ENCODE assay signal across 8 cellular contexts in the genomic region with DNA sequence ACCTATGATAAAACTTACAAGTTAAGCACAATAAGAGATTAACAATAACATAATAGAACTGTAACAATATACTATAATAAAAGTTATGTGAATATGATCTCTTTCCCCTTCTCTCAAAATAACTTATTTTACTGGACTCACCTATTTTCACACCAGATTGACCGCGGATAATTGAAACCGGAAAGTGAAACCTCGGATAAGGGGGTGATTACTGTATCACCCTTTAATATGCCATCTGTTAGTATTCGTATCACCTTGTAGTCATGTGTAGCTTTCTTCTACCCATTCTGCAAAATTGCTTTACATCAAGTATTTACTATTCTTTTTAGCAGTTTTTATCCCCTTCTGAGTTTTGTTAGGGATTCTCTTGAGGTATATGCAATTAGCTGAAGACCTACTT. TPM values are rescaled to one million over a fixed set of nuclear protein-coding genes. Genes with fewer than 3 reads are reported as not detected.
DNase-seq lines count a peak whose midpoint lies in the region; ATAC-seq and TF ChIP-seq lines count a peak whose summit lies in the region.

No MANE protein-coding gene starts in this region.

- no peaks in the 10 kb centered on the region for H3K9me3 ChIP-seq in Panc1 (ENCODE audit: control insufficient read depth, insufficient read depth, low read depth, low read length)

- no peak overlapping the region for H3K9ac ChIP-seq in rectal smooth muscle tissue (ENCODE audit: low read length)

- in situ Hi-C loops in Panc1 (cut with HindIII; ENCODE audit: low pct_unique_long_range_greater_than_20kb, low sequenced_read_pairs) = no loop called here

- CTCF ChIA-PET in Panc1 (lab: Charles Lee) = no interaction called here

- H3K27me3 ChIP-seq in Panc1 (ENCODE audit: control insufficient read depth, insufficient read depth, low read length) (no peaks in the 10 kb centered on the region), rectal smooth muscle tissue (ENCODE audit: control insufficient read depth, insufficient read depth, low read length) (no peaks in the 10 kb centered on the region)

- intact Hi-C loops in Panc1 (cut with micrococcal nuclease; ENCODE audit: unreplicated experiment) = no loop called here

- no peaks in the 10 kb centered on the region; the same call in 1 of the 2 replicates for H3K36me3 ChIP-seq in Panc1 (ENCODE audit: control insufficient read depth, insufficient read depth, low read length)
- peaks cover 2% of the 10 kb centered on the region for H3K36me3 ChIP-seq in rectal smooth muscle tissue (ENCODE audit: control insufficient read depth, insufficient read depth, low read length)

- DNase-seq in GM12865 (ENCODE audit: low read depth) (no peak), Panc1 (ENCODE audit: low read depth, low spot score) (no peak), epithelial cell of esophagus (ENCODE audit: low read depth) (no peak), pons (ENCODE audit: low spot score) (no peak), NCI-H1048 (lab: John Stamatoyannopoulos, UW) (no peak)

- no peak for TF ChIP-seq CTCF in GM12865 (IDR thresholded peaks at IDR 0.05; ENCODE audit: insufficient read depth, low read depth, low read length, missing control alignments)
- no peak for TF ChIP-seq CTCF in Panc1 (IDR thresholded peaks at IDR 0.05)
- no peak for TF ChIP-seq CTCF in epithelial cell of esophagus (IDR thresholded peaks at IDR 0.05; ENCODE audit: insufficient read depth, low read depth, low read length, missing control alignments)

- ATAC-seq in Panc1 (no peak), GM18907 (IDR thresholded peaks at IDR 0.05; ENCODE audit: unreplicated experiment) (no peak), HG02642 (IDR thresholded peaks at IDR 0.05; ENCODE audit: poor library complexity, unreplicated experiment) (no peak)

- POLR2A ChIA-PET in Panc1 (lab: Charles Lee) = interaction anchor here (0.7 kb wide), 1 partner anchor 181 kb away, joined by 10 read pairs; no protein-coding TSS in a partner anchor

- BruUV-seq in Panc1 (replicated peaks; lab: Mats Ljungman, UMichigan) = no TSS peak

- H3K27ac ChIP-seq in Panc1 (ENCODE audit: low read length) = peak overlapping the region; percentile 85
- H3K27ac ChIP-seq in rectal smooth muscle tissue (ENCODE audit: low read depth, low read length) = peak overlapping the region; percentile 99

- H3K4me1 ChIP-seq in Panc1 (ENCODE audit: control insufficient read depth, insufficient read depth, low read length) (peaks cover 2% of the 10 kb centered on the region; the same call in 1 of the 2 replicates), rectal smooth muscle tissue (ENCODE audit: control insufficient read depth, insufficient read depth, low read length) (peaks cover 15% of the 10 kb centered on the region)

- H3K4me3 ChIP-seq in GM12865 (ENCODE audit: low read depth, low read length) (peak overlapping the region; percentile 62), Panc1 (ENCODE audit: low read depth in 2 of 2, low read length in 2 of 2) (peak overlapping the region; percentile 77 to 93), epithelial cell of esophagus (ENCODE audit: low read length) (peak overlapping the region; percentile 63), rectal smooth muscle tissue (ENCODE audit: low read length) (peak overlapping the region; percentile 100)

RNA-seq across cellular contexts. Expression of gene SPCS3, which starts 1.8 kb away (rescaled TPM):
- 78.5 TPM for total RNA-seq in Panc1 (2021; ENCODE audit: unreplicated experiment)
- 47.3 TPM for polyA plus RNA-seq in Panc1 (2012; ENCODE audit: insufficient read length)

RNA-seq across cellular contexts. Expression of gene ASB5, which starts 52.6 kb away (rescaled TPM):
- not detected for total RNA-seq in Panc1 (2021; ENCODE audit: unreplicated experiment)
- polyA plus RNA-seq in Panc1 (2012; ENCODE audit: insufficient read length) = not detected
